10 cellular contexts compared by ENCODE assay signal in the genomic region with DNA sequence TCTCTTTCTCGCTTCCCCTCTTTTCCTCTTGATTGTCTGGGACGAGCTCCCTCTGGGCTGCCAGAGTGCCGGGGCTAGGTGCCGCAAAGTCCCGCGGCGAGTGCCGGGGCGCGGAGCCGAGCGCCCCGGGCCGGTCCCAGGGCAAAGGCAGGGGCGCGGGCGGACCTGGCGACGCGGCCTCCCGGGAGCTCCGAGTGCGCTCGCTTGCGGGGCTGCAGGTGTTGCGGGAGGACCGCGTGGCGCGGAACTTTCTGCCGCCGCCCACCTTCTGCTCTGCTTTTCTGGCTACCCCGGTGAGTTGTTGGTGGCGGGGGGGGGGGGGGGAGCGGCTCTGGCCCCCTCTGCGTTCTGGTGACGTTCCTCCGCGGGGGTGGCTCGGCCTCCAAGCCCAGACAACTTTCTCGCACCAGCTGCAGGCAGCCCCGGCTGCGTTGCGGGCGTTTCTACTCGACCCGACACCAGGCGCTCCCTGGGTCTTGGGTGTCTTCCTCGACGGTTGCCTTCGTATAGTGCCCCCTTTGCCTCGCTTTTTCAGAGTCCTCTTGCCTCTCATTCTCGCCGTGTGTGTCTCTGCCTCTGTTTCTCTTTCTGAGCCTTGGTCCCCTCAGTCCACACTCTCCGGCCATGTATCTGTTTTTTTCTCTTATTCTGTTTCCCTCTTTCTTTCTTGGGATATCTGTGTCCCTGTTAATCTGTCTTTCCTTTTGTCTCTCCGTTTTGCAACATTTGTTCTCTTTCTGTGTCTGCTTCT. TPM values are rescaled to one million over a fixed set of nuclear protein-coding genes. Genes with fewer than 3 reads are reported as not detected.
DNase-seq lines count a peak whose midpoint lies in the region; ATAC-seq, FAIRE-seq and TF ChIP-seq lines count a peak whose summit lies in the region.
"Had no signal": no experiment of that assay in that cellular context is flagged by ENCODE, and none has a peak within 500 bp of the region (broad histone marks: within the 10 kb centered on the region; RNA-seq: fewer than 3 reads in every experiment).

No MANE protein-coding gene starts in this region.

- intact Hi-C loops in HepG2 (cut with micrococcal nuclease; ENCODE audit: unreplicated experiment) = loop anchor here (5.0 kb wide), 1 partner anchor 1350 kb away; no protein-coding TSS in a partner anchor
- intact Hi-C loops in right lobe of liver (cut with DNase I) = no loop called here
- intact Hi-C loops in mammary epithelial cell (cut with micrococcal nuclease) = loop anchor here (5.0 kb wide), 1 partner anchor 500 kb away; no protein-coding TSS in a partner anchor
- intact Hi-C loops in psoas muscle (cut with DNase I) = no loop called here

- in situ Hi-C loops in HepG2 (cut with HindIII; ENCODE audit: extremely low pct_ligation_motif_present, low pct_unique_long_range_greater_than_20kb) = no loop called here
- in situ Hi-C loops in mammary epithelial cell (cut with MboI; ENCODE audit: low sequenced_read_pairs in 2 of 2) = no loop called here

- H3K36me3 ChIP-seq in HepG2 (replicated peaks in 1 of 2; ENCODE audit: control insufficient read depth in 1 of 2, insufficient read depth in 2 of 2, low read length in 2 of 2) (no peaks in the 10 kb centered on the region), right lobe of liver (no peaks in the 10 kb centered on the region), mammary epithelial cell (ENCODE audit: insufficient read depth, low read length) (no peaks in the 10 kb centered on the region), psoas muscle (ENCODE audit: insufficient read depth in 1 of 2, low read depth in 1 of 2) (no peaks in the 10 kb centered on the region)

- H3K9ac ChIP-seq in HepG2 (ENCODE audit: insufficient read depth, low read depth, low read length) = no peak overlapping the region
- no peak overlapping the region for H3K9ac ChIP-seq in mammary epithelial cell (ENCODE audit: insufficient read depth, low read length)

- peak overlapping the region; percentile 40 for H3K4me2 ChIP-seq in HepG2 (ENCODE audit: low read depth, low read length)
- no peak overlapping the region for H3K4me2 ChIP-seq in mammary epithelial cell (ENCODE audit: insufficient read depth, low read depth, low read length)

- H3K27ac ChIP-seq in HepG2 (ENCODE audit: extremely low read length, insufficient read depth, low read length) (no peak overlapping the region), right lobe of liver (no peak overlapping the region), mammary epithelial cell (ENCODE audit: insufficient read depth, low read depth, low read length) (no peak overlapping the region), psoas muscle (no peak overlapping the region)

- H3K4me3 ChIP-seq in HepG2 (replicated peaks in 1 of 3; ENCODE audit: insufficient read depth in 1 of 3, low read depth in 2 of 3, low read length in 3 of 3) (peak overlapping the region in 2 of 3 experiments; percentile 36 to 47; a peak in 4 of 6 replicates), right lobe of liver (no peak overlapping the region), mammary epithelial cell (replicated peaks in 1 of 3; ENCODE audit: insufficient read depth in 1 of 3, low read depth in 2 of 3, low read length in 3 of 3) (no peak overlapping the region), psoas muscle (no peak overlapping the region)

- H4K20me1 ChIP-seq in HepG2 (ENCODE audit: insufficient read depth, low read length) (no peaks in the 10 kb centered on the region), mammary epithelial cell (ENCODE audit: insufficient read depth, low read length) (no peaks in the 10 kb centered on the region)

- H3K27me3 ChIP-seq in HepG2 (ENCODE audit: control insufficient read depth in 1 of 2, insufficient read depth in 2 of 2, low read length in 2 of 2) (peaks cover 2 to 24% of the 10 kb centered on the region in 2 experiments; a peak in 2 of 5 replicates), right lobe of liver (no peaks in the 10 kb centered on the region), mammary epithelial cell (ENCODE audit: insufficient read depth, low read length) (peaks cover 35% of the 10 kb centered on the region), psoas muscle (ENCODE audit: insufficient read depth in 3 of 3, low read length in 2 of 3) (peaks cover 17 to 42% (median 19%) of the 10 kb centered on the region in 3 donors)

- H3K4me1 ChIP-seq in HepG2 (ENCODE audit: insufficient read depth, low read length) = no peaks in the 10 kb centered on the region
- no peaks in the 10 kb centered on the region for H3K4me1 ChIP-seq in right lobe of liver
- H3K4me1 ChIP-seq in mammary epithelial cell (ENCODE audit: insufficient read depth, low read length) = no peaks in the 10 kb centered on the region
- no peaks in the 10 kb centered on the region for H3K4me1 ChIP-seq in psoas muscle

- no peaks in the 10 kb centered on the region for H3K9me3 ChIP-seq in HepG2 (ENCODE audit: low read length)
- H3K9me3 ChIP-seq in right lobe of liver = no peaks in the 10 kb centered on the region
- H3K9me3 ChIP-seq in mammary epithelial cell (replicated peaks; ENCODE audit: insufficient read depth, low read length) = no peaks in the 10 kb centered on the region
- no peaks in the 10 kb centered on the region for H3K9me3 ChIP-seq in psoas muscle

- H2AFZ ChIP-seq in HepG2 (ENCODE audit: low read length) (no peak overlapping the region), mammary epithelial cell (ENCODE audit: low read depth, low read length) (peak overlapping the region; percentile 13)

- peak; percentile 20 for ATAC-seq in HepG2
- no peak for ATAC-seq in right lobe of liver
- ATAC-seq in HG02852 (IDR thresholded peaks at IDR 0.05; ENCODE audit: unreplicated experiment) = no peak
- ATAC-seq in psoas muscle = no peak

- CTCF ChIA-PET in HepG2 (lab: Yijun Ruan, JAX; ENCODE audit: low intra/inter-chr PET ratio, low total read pairs) (no interaction called here), mammary epithelial cell (lab: Charles Lee; ENCODE audit: low non-redundant PET) (no interaction called here)

- DNase-seq in HepG2 (ENCODE audit: low spot score) (no peak), right lobe of liver (no peak), mammary epithelial cell (no peak), midbrain (lab: John Stamatoyannopoulos, UW) (peak; percentile 39), kidney glomerular epithelial cell (lab: John Stamatoyannopoulos, UW) (no peak), psoas muscle (no peak)
- no peak for DNase-seq in stimulated activated naive CD4-positive, alpha-beta T cell treated with Interleukin-2 at 50 U/mL for 16 hours (lab: John Stamatoyannopoulos, UW)
- DNase-seq: CD4-positive, alpha-beta T cell; stimulated activated CD4-positive, alpha-beta T cell treated with anti-CD3 and anti-CD28 coated beads, Interleukin-2, amount 100 ng/mL, for 24 hours had no signal

- dilution Hi-C loops in mammary epithelial cell (cut with HindIII; ENCODE audit: low sequenced_read_pairs) = no loop called here

- no peak for TF ChIP-seq RAD21 in HepG2 (CRISPR knock-in tag; IDR thresholded peaks at IDR 0.05)

- POLR2A ChIA-PET in HepG2 (lab: Yijun Ruan, JAX) = no interaction called here

- no peak for TF ChIP-seq EP300 in HepG2 (IDR thresholded peaks at IDR 0.05; ENCODE audit: low read depth in 2 of 2, low read length in 2 of 2)
- no peak for TF ChIP-seq EP300 in HepG2 (CRISPR knock-in tag; IDR thresholded peaks at IDR 0.05; ENCODE audit: borderline replicate concordance)

- WGBS in HepG2 (ENCODE audit: low lambda C conversion rate) = 31% methylated on average over 54 of the region's 56 CpGs
- 6% methylated on average over 9 of the region's 56 CpGs for WGBS in right lobe of liver (ENCODE audit: insufficient coverage, low coverage, low lambda C conversion rate, missing lambda C conversion rate)
- WGBS in mammary epithelial cell (ENCODE audit: low coverage, missing lambda C conversion rate) = 0% methylated on average over 5 of the region's 56 CpGs
- WGBS in psoas muscle, 3 donors = 1 to 2% (median 1%) methylated on average over 29 to 56 of the region's 56 CpGs

- no peaks in the 10 kb centered on the region for H3K79me2 ChIP-seq in HepG2 (ENCODE audit: insufficient read depth, low read length)
- H3K79me2 ChIP-seq in mammary epithelial cell (ENCODE audit: insufficient read depth, low read length) = no peaks in the 10 kb centered on the region

- TF ChIP-seq POLR2A in HepG2 (IDR thresholded peaks at IDR 0.05; ENCODE audit: insufficient read depth in 1 of 2, low read depth in 2 of 2, low read length in 2 of 2) (no peak), right lobe of liver (IDR thresholded peaks at IDR 0.05) (no peak)

- BruUV-seq in HepG2 (replicated peaks; lab: Mats Ljungman, UMichigan) = no TSS peak
- BruUV-seq in mammary epithelial cell (replicated peaks; lab: Mats Ljungman, UMichigan) = no TSS peak

- TF ChIP-seq CTCF in HepG2 (CRISPR knock-in tag; IDR thresholded peaks at IDR 0.05) (no peak), right lobe of liver (IDR thresholded peaks at IDR 0.05) (no peak), mammary epithelial cell (conservative IDR thresholded peaks at IDR 0.05 in 1 of 2, IDR thresholded peaks at IDR 0.05 in 1 of 2; ENCODE audit: extremely low read depth in 1 of 2, insufficient read depth in 1 of 2, low read depth in 1 of 2, low read length in 2 of 2) (no peak), psoas muscle (IDR thresholded peaks at IDR 0.05) (no peak)

- no peak for FAIRE-seq in HepG2 (lab: Jason Lieb, UNC)

RNA-seq across cellular contexts. Expression of a gene that starts 0.8 kb away (rescaled TPM):
- 4.8 and 5.0 TPM in 2 replicates for total RNA-seq in HepG2 (2016; rRNA removed; fragmentation: Illumina TruSeq; extraction: Trizol)
- 2.4 and 3.3 TPM in 2 replicates for total RNA-seq in HepG2 (2016; cell fraction: cytosol; rRNA removed; fragmentation: Illumina TruSeq; extraction: Trizol; ENCODE audit: low read depth)
- total RNA-seq in HepG2 (2016; cell fraction: insoluble cytoplasmic fraction; rRNA removed; fragmentation: Illumina TruSeq; extraction: Trizol) = 4.3 and 4.6 TPM in 2 replicates
- 5.3 and 5.8 TPM in 2 replicates for total RNA-seq in HepG2 (2016; cell fraction: membrane; rRNA removed; fragmentation: Illumina TruSeq; extraction: Trizol)
- 6.4 and 6.7 TPM in 2 replicates for total RNA-seq in HepG2 (2016; cell fraction: nucleus; rRNA removed; fragmentation: Illumina TruSeq; extraction: Trizol)
- 1.3 TPM in 2 replicates for polyA plus RNA-seq in HepG2 (2011; rRNA removed)
- polyA plus RNA-seq in HepG2 (2011; cell fraction: cytosol; rRNA removed) = 0.43 and 0.78 TPM in 2 replicates
- polyA plus RNA-seq in HepG2 (2011; cell fraction: nucleus; rRNA removed) = 0.40 and 0.45 TPM in 2 replicates
- polyA plus RNA-seq in HepG2 (2012) = 0.77 and 1.1 TPM in 2 replicates
- 1.9 and 2.8 TPM in 2 replicates for polyA plus RNA-seq in HepG2 (2016; cell fraction: cytosol; fragmentation: Illumina TruSeq; extraction: Trizol; ENCODE audit: low read depth)
- polyA plus RNA-seq in HepG2 (2016; cell fraction: insoluble cytoplasmic fraction; fragmentation: Illumina TruSeq; extraction: Trizol; ENCODE audit: low read depth) = 3.6 and 4.4 TPM in 2 replicates
- polyA plus RNA-seq in HepG2 (2016; cell fraction: membrane; fragmentation: Illumina TruSeq; extraction: Trizol; ENCODE audit: low read depth) = 3.2 and 4.0 TPM in 2 replicates
- 3.5 and 4.5 TPM in 2 replicates for polyA plus RNA-seq in HepG2 (2016; cell fraction: nucleus; fragmentation: Illumina TruSeq; extraction: Trizol; ENCODE audit: insufficient read depth, low read depth)
- 0.35 and 0.38 TPM in 2 replicates for polyA minus RNA-seq in HepG2 (2011; rRNA and poly(A)+ RNA removed; ENCODE audit: low replicate concordance)
- 1.1 TPM in 2 replicates for polyA minus RNA-seq in HepG2 (2011; cell fraction: cytosol; rRNA and poly(A)+ RNA removed)
- 4.9 and 6.5 TPM in 2 replicates for polyA minus RNA-seq in HepG2 (2011; cell fraction: nucleus; rRNA and poly(A)+ RNA removed)
- not detected for total RNA-seq in right lobe of liver
- total RNA-seq in mammary epithelial cell = under 1 TPM in 1 of 2 donors, not detected in 1; 0.17 TPM
- not detected for polyA plus RNA-seq in mammary epithelial cell
- polyA minus RNA-seq in mammary epithelial cell = not detected
- not detected for total RNA-seq in psoas muscle
- polyA plus RNA-seq in psoas muscle = under 1 TPM in 1 of 3 donors, not detected in 2; 0.06 TPM
- total RNA-seq: CD4-positive, alpha-beta T cell had no signal

Comparison
In these comparisons a context has a peak if more than half of its experiments do, and no peak if none do; other contexts are left out.
1. H3K4me3 ChIP-seq: peak in HepG2 (2 of 3); none in right lobe of liver (0 of 3), mammary epithelial cell (0 of 3) and psoas muscle (single experiment).
2. intact Hi-C loops: an anchor here in HepG2 (5.0 kb wide) and mammary epithelial cell (5.0 kb wide); none called in right lobe of liver and psoas muscle.